Comparison of ENCODE assay signal across 13 cellular contexts in genomic region chr4:25879991-25880641, GRCh38. TPM values are rescaled to one million over a fixed set of nuclear protein-coding genes. Genes with fewer than 3 reads are reported as not detected.
DNase-seq lines count a peak whose midpoint lies in the region; ATAC-seq and TF ChIP-seq lines count a peak whose summit lies in the region.
"Had no signal": no experiment of that assay in that cellular context is flagged by ENCODE, and none has a peak within 500 bp of the region (broad histone marks: within the 10 kb centered on the region; RNA-seq: fewer than 3 reads in every experiment).

No MANE protein-coding gene starts in this region.

- H3K9me3 ChIP-seq in left lung (no peaks in the 10 kb centered on the region), mucosa of descending colon (no peaks in the 10 kb centered on the region)

- H3K4me3 ChIP-seq in left lung: no peak overlapping the region
- no peak overlapping the region for H3K4me3 ChIP-seq in mucosa of descending colon

- no peaks in the 10 kb centered on the region for H3K27me3 ChIP-seq in left lung

- no peaks in the 10 kb centered on the region for H3K27me3 Mint-ChIP-seq in chondrocyte (ENCODE audit: low read depth)

- H3K4me3 Mint-ChIP-seq in chondrocyte (ENCODE audit: unreplicated experiment): no peak overlapping the region
- H3K4me3 Mint-ChIP-seq: activated naive CD4-positive, alpha-beta T cell treated with anti-CD3 and anti-CD28 coated beads, Interleukin-2, amount 50 U/mL, for 24 hours had no signal

- H3K27ac Mint-ChIP-seq in chondrocyte (ENCODE audit: unreplicated experiment): no peak overlapping the region
- H3K27ac Mint-ChIP-seq: activated naive CD4-positive, alpha-beta T cell treated with anti-CD3 and anti-CD28 coated beads, Interleukin-2, amount 50 U/mL, for 24 hours had no signal

- H3K36me3 Mint-ChIP-seq in chondrocyte (ENCODE audit: low read depth): no peaks in the 10 kb centered on the region
- H3K36me3 Mint-ChIP-seq: activated naive CD4-positive, alpha-beta T cell treated with anti-CD3 and anti-CD28 coated beads, Interleukin-2, amount 50 U/mL, for 24 hours had no signal

- TF ChIP-seq CTCF in left lung (IDR thresholded peaks at IDR 0.05) (no peak), chondrocyte (IDR thresholded peaks at IDR 0.05) (no peak), mucosa of descending colon (IDR thresholded peaks at IDR 0.05) (no peak)

- ATAC-seq in GM18868 (IDR thresholded peaks at IDR 0.05; ENCODE audit: unreplicated experiment): peak; percentile 59
- ATAC-seq in HG02678 (IDR thresholded peaks at IDR 0.05; ENCODE audit: unreplicated experiment): peak; percentile 64
- peak; percentile 74 for ATAC-seq in left lung
- no peak for ATAC-seq in mucosa of descending colon

- peaks cover 17% of the 10 kb centered on the region for H3K4me1 Mint-ChIP-seq in chondrocyte (ENCODE audit: low read depth)
- H3K4me1 Mint-ChIP-seq: activated naive CD4-positive, alpha-beta T cell treated with anti-CD3 and anti-CD28 coated beads, Interleukin-2, amount 50 U/mL, for 24 hours had no signal

- intact Hi-C loops in left lung (cut with DNase I): no loop called here
- intact Hi-C loops in mucosa of descending colon (cut with DNase I, micrococcal nuclease): no loop called here

- DNase-seq in LHCN-M2 (ENCODE audit: low read depth) (peak; percentile 40), left lung (no peak), cortex of kidney (lab: John Stamatoyannopoulos, UW) (no peak), chondrocyte (ENCODE audit: low spot score) (no peak), mucosa of descending colon (no peak), GOT3 (lab: John Stamatoyannopoulos, UW) (no peak)
- DNase-seq: DMS53, NCI-H2171, T-helper 2 cell, trophoblast cell had no signal

- no peaks in the 10 kb centered on the region for H3K9me3 Mint-ChIP-seq in chondrocyte (ENCODE audit: low read depth)
- H3K9me3 Mint-ChIP-seq: activated naive CD4-positive, alpha-beta T cell treated with anti-CD3 and anti-CD28 coated beads, Interleukin-2, amount 50 U/mL, for 24 hours had no signal

- H3K4me1 ChIP-seq in left lung: peaks cover 9 to 10% of the 10 kb centered on the region in 2 donors
- no peaks in the 10 kb centered on the region for H3K4me1 ChIP-seq in mucosa of descending colon (ENCODE audit: low read depth)

- no peaks in the 10 kb centered on the region for H3K36me3 ChIP-seq in left lung
- H3K36me3 ChIP-seq in mucosa of descending colon (ENCODE audit: low read depth): no peaks in the 10 kb centered on the region

- H3K27ac ChIP-seq in left lung: no peak overlapping the region

RNA-seq across cellular contexts. Expression of gene SEL1L3, which starts 17.3 kb away (rescaled TPM):
- total RNA-seq in LHCN-M2 (2014; rRNA removed) (3.9 and 5.0 TPM in 2 replicates), left lung (100 to 1,000 TPM in 1 of 2 donors, 10 to 100 TPM in 1; 88.1 to 121 TPM), chondrocyte (30.3 to 33.5 TPM (median 31.1 TPM) in 3 replicates), mucosa of descending colon (100 to 1,000 TPM in 1 of 3 donors, 10 to 100 TPM in 2; 51.7 to 104 (median 98.3) TPM)
- 7.6 TPM for polyA plus RNA-seq in LHCN-M2 (2012)

RNA-seq across cellular contexts. Expression of gene SMIM20, which starts 33.9 kb away (rescaled TPM):
- total RNA-seq in LHCN-M2 (2014; rRNA removed) (33.6 and 41.1 TPM in 2 replicates), left lung (10 to 100 TPM; 20.1 to 28.4 TPM), chondrocyte (18.4 to 23.1 TPM (median 19.7 TPM) in 3 replicates), mucosa of descending colon (10 to 100 TPM; 28.1 to 36.0 (median 28.7) TPM)
- polyA plus RNA-seq in LHCN-M2 (2012): 30.7 TPM
